ENCODE assay signal across 7 cellular contexts in the genomic region with DNA sequence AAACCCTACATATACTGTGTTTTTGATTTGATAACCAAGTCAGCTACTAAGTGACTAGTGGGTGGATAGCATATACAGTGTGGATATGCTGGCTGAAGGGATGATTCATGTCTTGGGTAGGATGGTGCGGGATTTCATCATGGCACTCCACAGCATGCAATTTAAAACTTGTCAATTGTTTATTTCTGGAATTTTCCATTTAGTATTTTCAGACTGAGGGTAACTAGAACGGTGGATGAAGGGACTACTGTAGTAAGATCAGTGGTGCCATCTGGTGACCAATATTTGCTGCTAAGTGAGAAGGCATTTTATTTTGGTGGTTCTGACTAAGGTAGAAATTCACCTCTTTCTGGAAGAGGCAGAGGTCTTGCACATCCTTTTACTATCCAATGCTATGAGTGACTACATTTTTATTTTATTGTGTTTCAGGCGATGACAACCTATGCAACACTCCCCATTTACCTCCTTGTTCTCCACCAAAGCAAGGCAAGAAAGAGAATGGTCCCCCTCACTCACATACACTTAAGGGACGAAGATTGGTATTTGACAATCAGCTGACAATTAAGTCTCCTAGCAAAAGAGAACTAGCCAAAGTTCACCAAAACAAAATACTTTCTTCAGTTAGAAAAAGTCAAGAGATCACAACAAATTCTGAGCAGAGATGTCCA. TPM values are rescaled to one million over a fixed set of nuclear protein-coding genes. Genes with fewer than 3 reads are reported as not detected.
A peak's percentile ranks its signal among the peaks of the same experiment; 100 is the strongest.
DNase-seq lines count a peak whose midpoint lies in the region; ATAC-seq and TF ChIP-seq lines count a peak whose summit lies in the region.

No MANE protein-coding gene starts in this region.

- no peak overlapping the region for H3K4me3 ChIP-seq in HFF-Myc (replicated peaks; ENCODE audit: low read depth, low read length)

- DNase-seq in DMS 273 treated with DMSO at 0.1 percent for 48 hours (lab: John Stamatoyannopoulos, UW) = peak; percentile 30
- DNase-seq in HFF-Myc (ENCODE audit: extremely low read depth, low read depth) = no peak
- DNase-seq in RWPE1 (ENCODE audit: low spot score) = peak; percentile 60
- DNase-seq in cerebellum (ENCODE audit: low spot score) = peak; percentile 71
- DNase-seq in mucosa of gallbladder (ENCODE audit: low spot score) = peak; percentile 67

- no peak for ATAC-seq in HG03097 (IDR thresholded peaks at IDR 0.05; ENCODE audit: low FRiP score, unreplicated experiment)
- no peak for ATAC-seq in GM21367 (IDR thresholded peaks at IDR 0.05; ENCODE audit: unreplicated experiment)

- TF ChIP-seq CTCF in HFF-Myc (IDR thresholded peaks at IDR 0.05; ENCODE audit: low read depth, low read length, missing control alignments) (peak; percentile 56), RWPE1 (conservative IDR thresholded peaks at IDR 0.05; ENCODE audit: low read depth) (peak; percentile 79)

- no peak overlapping the region for H3K27ac ChIP-seq in RWPE1

- POLR2A ChIA-PET in RWPE1 (lab: Yijun Ruan, JAX; ENCODE audit: low non-redundant PET) = no interaction called here

- CTCF ChIA-PET in RWPE1 (lab: Yijun Ruan, JAX) = interaction anchor here (0.6 to 1.5 kb wide), 5 partner anchors 17 to 277 kb away, joined by 3 to 7 read pairs (median 4); no protein-coding TSS in a partner anchor

RNA-seq across cellular contexts. Expression of a gene that starts 3.1 kb away (rescaled TPM):
- total RNA-seq in cerebellum (8.5 TPM), mucosa of gallbladder (6.8 TPM)

RNA-seq across cellular contexts. Expression of a gene that starts 18.2 kb away (rescaled TPM):
- total RNA-seq in cerebellum = 4.9 TPM
- total RNA-seq in mucosa of gallbladder = 39.4 TPM
